ENCODE assay signal across 18 cellular contexts in genomic region chr2:85761-86160, GRCh38. TPM values are rescaled to one million over a fixed set of nuclear protein-coding genes. Genes with fewer than 3 reads are reported as not detected.
DNase-seq lines count a peak whose midpoint lies in the region; ATAC-seq and TF ChIP-seq lines count a peak whose summit lies in the region.
"Had no signal": no experiment of that assay in that cellular context is flagged by ENCODE, and none has a peak within 500 bp of the region (broad histone marks: within the 10 kb centered on the region; RNA-seq: fewer than 3 reads in every experiment).

No MANE protein-coding gene starts in this region.

- H3K4me2 ChIP-seq in mammary epithelial cell (ENCODE audit: insufficient read depth, low read depth, low read length) (no peak overlapping the region), Karpas-422 (ENCODE audit: low read depth, low read length, poor library complexity, severe bottlenecking) (no peak overlapping the region)
- H3K4me2 ChIP-seq: BLaER1 had no signal

- H2AFZ ChIP-seq in mammary epithelial cell (ENCODE audit: low read depth, low read length): peak overlapping the region; percentile 1
- no peak overlapping the region for H2AFZ ChIP-seq in Karpas-422 (ENCODE audit: low read length)
- H2AFZ ChIP-seq: GM23248 had no signal

- no peaks in the 10 kb centered on the region for H3K27me3 ChIP-seq in mammary epithelial cell (ENCODE audit: insufficient read depth, low read length)
- H3K27me3 ChIP-seq in breast epithelium: no peaks in the 10 kb centered on the region
- peaks cover 0 to 5% (median 0%) of the 10 kb centered on the region in 3 donors for H3K27me3 ChIP-seq in psoas muscle (ENCODE audit: insufficient read depth in 3 of 3, low read length in 2 of 3)
- no peaks in the 10 kb centered on the region for H3K27me3 ChIP-seq in Karpas-422 (ENCODE audit: low read length)
- H3K27me3 ChIP-seq: BLaER1 had no signal

- no peaks in the 10 kb centered on the region for H3K9me3 ChIP-seq in mammary epithelial cell (replicated peaks; ENCODE audit: insufficient read depth, low read length)
- no peaks in the 10 kb centered on the region for H3K9me3 ChIP-seq in breast epithelium
- H3K9me3 ChIP-seq in psoas muscle: no peaks in the 10 kb centered on the region
- H3K9me3 ChIP-seq in Karpas-422 (ENCODE audit: low read length): no peaks in the 10 kb centered on the region
- H3K9me3 ChIP-seq: Caco-2 had no signal

- no peaks in the 10 kb centered on the region for H3K4me1 ChIP-seq in mammary epithelial cell (ENCODE audit: insufficient read depth, low read length)
- no peaks in the 10 kb centered on the region for H3K4me1 ChIP-seq in breast epithelium
- no peaks in the 10 kb centered on the region for H3K4me1 ChIP-seq in psoas muscle
- no peaks in the 10 kb centered on the region for H3K4me1 ChIP-seq in Karpas-422 (ENCODE audit: low read length)
- H3K4me1 ChIP-seq: BLaER1, Caco-2 had no signal

- peaks cover 12% of the 10 kb centered on the region for H3K4me1 Mint-ChIP-seq in nephron
- H3K4me1 Mint-ChIP-seq: CD8-positive, alpha-beta memory T cell had no signal

- ATAC-seq in GM18909 (IDR thresholded peaks at IDR 0.05; ENCODE audit: poor library complexity, unreplicated experiment) (no peak), psoas muscle (no peak)
- ATAC-seq: HepG2 had no signal

- no peaks in the 10 kb centered on the region for H3K36me3 Mint-ChIP-seq in nephron (ENCODE audit: low read depth)
- H3K36me3 Mint-ChIP-seq: CD8-positive, alpha-beta memory T cell had no signal

- no peak overlapping the region for H3K4me3 Mint-ChIP-seq in nephron
- H3K4me3 Mint-ChIP-seq: CD8-positive, alpha-beta memory T cell; H9 had no signal

- H3K36me3 ChIP-seq in mammary epithelial cell (ENCODE audit: insufficient read depth, low read length) (no peaks in the 10 kb centered on the region), breast epithelium (no peaks in the 10 kb centered on the region), psoas muscle (ENCODE audit: insufficient read depth in 1 of 2, low read depth in 1 of 2) (no peaks in the 10 kb centered on the region), Karpas-422 (ENCODE audit: insufficient read depth, low read length) (no peaks in the 10 kb centered on the region)
- H3K36me3 ChIP-seq: BLaER1 had no signal

- 32% methylated on average over 4 of the region's 4 CpGs for WGBS in mammary epithelial cell (ENCODE audit: low coverage, missing lambda C conversion rate)
- WGBS in psoas muscle, 3 donors: 81 to 86% (median 84%) methylated on average over 4 of the region's 4 CpGs

- TF ChIP-seq CTCF in mammary epithelial cell (conservative IDR thresholded peaks at IDR 0.05 in 1 of 2, IDR thresholded peaks at IDR 0.05 in 1 of 2; ENCODE audit: extremely low read depth in 1 of 2, insufficient read depth in 1 of 2, low read depth in 1 of 2, low read length in 2 of 2): no peak
- no peak for TF ChIP-seq CTCF in breast epithelium (IDR thresholded peaks at IDR 0.05)
- no peak for TF ChIP-seq CTCF in nephron (IDR thresholded peaks at IDR 0.05; ENCODE audit: unreplicated experiment in 3 of 3)
- no peak for TF ChIP-seq CTCF in psoas muscle (IDR thresholded peaks at IDR 0.05)

- CTCF ChIA-PET in mammary epithelial cell (lab: Charles Lee; ENCODE audit: low non-redundant PET): no interaction called here

- H3K9ac ChIP-seq in mammary epithelial cell (ENCODE audit: insufficient read depth, low read length): no peak overlapping the region
- no peak overlapping the region for H3K9ac ChIP-seq in Karpas-422 (ENCODE audit: low read length)
- H3K9ac ChIP-seq: BLaER1, GM23248 had no signal

- peak overlapping the region; percentile 33 to 73 (median 63) for H3K27ac Mint-ChIP-seq in nephron
- H3K27ac Mint-ChIP-seq: CD8-positive, alpha-beta memory T cell; H9 had no signal

- no peak for DNase-seq in mammary epithelial cell
- DNase-seq in breast epithelium (ENCODE audit: low spot score in 2 of 2): no peak
- peak in 27 of 42 donors; percentile 4 to 78 (median 39) for DNase-seq in head of caudate nucleus
- no peak for DNase-seq in anterior cingulate cortex (lab: John Stamatoyannopoulos, UW)
- DNase-seq in psoas muscle: no peak
- DNase-seq in Karpas-422: no peak
- DNase-seq: AML-193; Caco-2; CD8-positive, alpha-beta memory T cell; DMS53; GF-D8; GM23248; H9 had no signal

- intact Hi-C loops in mammary epithelial cell (cut with micrococcal nuclease): no loop called here
- intact Hi-C loops in breast epithelium (cut with DNase I; ENCODE audit: low total_unique reads): no loop called here
- intact Hi-C loops in head of caudate nucleus (cut with DNase I): no loop called here
- intact Hi-C loops in psoas muscle (cut with DNase I): no loop called here

- H3K79me2 ChIP-seq in mammary epithelial cell (ENCODE audit: insufficient read depth, low read length) (no peaks in the 10 kb centered on the region), Karpas-422 (ENCODE audit: low read length) (no peaks in the 10 kb centered on the region)

- no peak for TF ChIP-seq POLR2A in breast epithelium (IDR thresholded peaks at IDR 0.05)

- dilution Hi-C loops in mammary epithelial cell (cut with HindIII; ENCODE audit: low sequenced_read_pairs): no loop called here

- H3K9me3 Mint-ChIP-seq in nephron: no peaks in the 10 kb centered on the region
- H3K9me3 Mint-ChIP-seq: CD8-positive, alpha-beta memory T cell had no signal

- H3K27me3 Mint-ChIP-seq in nephron (ENCODE audit: low read depth): peaks cover 12% of the 10 kb centered on the region

- no peaks in the 10 kb centered on the region for H3K9me2 ChIP-seq in Karpas-422 (replicated peaks; ENCODE audit: insufficient read depth, low read length)

- H3K4me3 ChIP-seq in mammary epithelial cell (replicated peaks in 1 of 3; ENCODE audit: insufficient read depth in 1 of 3, low read depth in 2 of 3, low read length in 3 of 3) (no peak overlapping the region), breast epithelium (no peak overlapping the region), psoas muscle (no peak overlapping the region), Karpas-422 (ENCODE audit: low read length) (no peak overlapping the region)
- H3K4me3 ChIP-seq: BLaER1, GM23248 had no signal

- H3K27ac ChIP-seq in mammary epithelial cell (ENCODE audit: insufficient read depth, low read depth, low read length) (no peak overlapping the region), breast epithelium (no peak overlapping the region), psoas muscle (no peak overlapping the region), Karpas-422 (ENCODE audit: low read length) (no peak overlapping the region)
- H3K27ac ChIP-seq: 22Rv1, BLaER1, GM23248 had no signal

- in situ Hi-C loops in mammary epithelial cell (cut with MboI; ENCODE audit: low sequenced_read_pairs in 2 of 2): no loop called here

- BruUV-seq in mammary epithelial cell (replicated peaks; lab: Mats Ljungman, UMichigan): no TSS peak

- no peaks in the 10 kb centered on the region for H4K20me1 ChIP-seq in mammary epithelial cell (ENCODE audit: insufficient read depth, low read length)
- no peaks in the 10 kb centered on the region for H4K20me1 ChIP-seq in Karpas-422 (ENCODE audit: insufficient read depth, low read depth, low read length)
- H4K20me1 ChIP-seq: BLaER1 had no signal

RNA-seq across cellular contexts. Expression of gene FAM110C, which starts 39.5 kb away (rescaled TPM):
- total RNA-seq in mammary epithelial cell: 10 to 100 TPM; 37.3 to 46.9 TPM
- 18.5 TPM for polyA plus RNA-seq in mammary epithelial cell
- polyA minus RNA-seq in mammary epithelial cell: 31.2 TPM
- total RNA-seq in breast epithelium: 10 to 100 TPM in 1 of 3 donors, 1 to 10 TPM in 2; 1.6 to 30.7 (median 7.2) TPM
- total RNA-seq in psoas muscle: under 1 TPM in 2 of 4 donors, not detected in 2; 0.06 to 0.10 TPM
- polyA plus RNA-seq in psoas muscle: under 1 TPM in 1 of 3 donors, not detected in 2; 0.03 TPM
- not detected in 2 replicates for total RNA-seq in Karpas-422 (2014; rRNA removed; shearing (Covaris generic); ENCODE audit: low replicate concordance)
- total RNA-seq: GM23248 had no signal
- polyA plus RNA-seq: GM23248 had no signal

Comparison
In these comparisons a context has a peak if more than half of its experiments do, and no peak if none do; other contexts are left out.
1. DNase-seq: peak in head of caudate nucleus (27 of 42); none in mammary epithelial cell (single experiment), breast epithelium (0 of 2), anterior cingulate cortex (0 of 58), psoas muscle (0 of 2) and Karpas-422 (single experiment).